In the genomic region with DNA sequence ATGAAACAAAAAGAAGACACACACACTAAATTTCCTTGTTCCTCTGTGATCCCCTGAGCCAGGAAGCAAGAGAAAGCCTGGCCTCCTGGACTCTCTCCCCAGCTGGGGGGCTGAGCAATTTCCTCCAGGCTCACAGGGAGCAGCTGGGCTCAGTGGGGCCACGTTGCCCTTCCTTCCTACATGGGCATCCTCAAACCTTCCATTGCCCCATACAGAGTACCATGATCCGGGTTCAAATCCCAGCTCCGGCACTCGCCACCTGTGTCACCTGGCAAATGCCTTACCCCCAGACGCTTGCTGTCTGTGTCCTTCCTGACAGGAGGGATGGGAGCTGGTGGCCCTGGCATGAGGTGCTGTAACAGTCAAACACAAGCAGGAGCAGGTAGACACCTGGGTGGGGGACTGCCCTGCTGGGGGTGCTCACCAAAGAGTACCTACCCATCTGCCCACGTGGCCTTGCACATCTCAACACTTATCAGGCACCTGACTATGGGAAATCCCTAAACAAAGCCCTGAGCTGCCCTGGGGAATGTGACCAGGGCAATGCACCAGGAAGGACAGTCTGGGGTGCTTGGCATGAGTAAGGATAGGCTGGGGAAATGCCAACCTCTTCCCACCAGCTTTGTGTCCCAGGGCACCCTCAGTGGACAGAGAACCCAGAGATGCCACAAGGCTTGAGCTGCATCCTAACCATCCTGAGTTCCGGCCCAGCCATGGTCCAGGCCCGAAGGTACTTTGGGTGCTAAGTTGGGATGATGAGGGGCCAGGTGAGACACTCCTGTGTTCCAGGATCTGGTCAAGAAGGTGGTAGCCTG, we compare ENCODE assay signal across 15 cellular contexts. TPM values are rescaled to one million over a fixed set of nuclear protein-coding genes. Genes with fewer than 3 reads are reported as not detected.
"Had no signal": no experiment of that assay in that cellular context is flagged by ENCODE, and none has a peak within 500 bp of the region (broad histone marks: within the 10 kb centered on the region; RNA-seq: fewer than 3 reads in every experiment).

No MANE protein-coding gene starts in this region.

RNA-seq across cellular contexts. Expression of a gene that starts 2.4 kb away (rescaled TPM):
- total RNA-seq: activated CD4-positive, alpha-beta memory T cell treated with anti-CD3 and anti-CD28 coated beads, Interleukin-2, amount 10 ng/mL, durations not matched to agents 7 days and 5 days; activated CD4-positive, alpha-beta T cell treated with anti-CD3 and anti-CD28 coated beads, Interleukin-2, amount 10 ng/mL, durations not matched to agents 7 days and 5 days; activated naive CD4-positive, alpha-beta T cell treated with anti-CD3 and anti-CD28 coated beads, Interleukin-2, amount 50 U/mL, for 72 hours; activated naive CD8-positive, alpha-beta T cell treated with anti-CD3 and anti-CD28 coated beads, Interleukin-2, amount 10 ng/mL, durations not matched to agents 7 days and 5 days; activated T-cell treated with anti-CD3 and anti-CD28 coated beads, Interleukin-2, amount 50 U/mL, for 72 hours; body of pancreas; chondrocyte; dermis blood vessel endothelial cell; esophagus squamous epithelium; fibroblast of lung; fibroblast of villous mesenchyme; T-cell; T-helper 2 cell treated with Interferon-gamma antibody and Interleukin-4, amounts not matched to agents 100 ng/mL and 5 ng/mL, for 36 hours; WTC11 had no signal
- polyA plus RNA-seq: adipose tissue, fibroblast of lung had no signal
